27 cellular contexts compared by ENCODE assay signal in the genomic region with DNA sequence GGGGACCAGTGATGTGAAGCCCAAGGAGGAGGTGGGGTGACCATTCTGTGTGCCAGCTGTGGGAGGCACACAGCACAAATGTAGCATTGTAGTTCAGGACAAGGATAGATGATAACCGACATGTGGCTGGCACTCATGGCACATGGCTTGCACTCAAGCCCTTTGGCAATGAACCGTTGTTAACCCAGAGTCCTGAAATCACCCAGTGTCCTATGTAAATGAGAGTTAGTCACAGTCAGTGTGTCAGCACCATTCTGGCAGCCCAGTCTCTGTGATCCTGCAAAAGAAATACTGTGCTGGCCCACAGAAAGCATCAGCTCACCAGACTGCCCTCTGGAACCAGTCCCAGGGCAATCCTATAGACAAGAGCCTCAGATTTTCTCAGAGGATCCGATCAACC.
"Had no signal": no experiment of that assay in that cellular context is flagged by ENCODE, and none has a peak within 500 bp of the region (broad histone marks: within the 10 kb centered on the region; RNA-seq: fewer than 3 reads in every experiment).

No MANE protein-coding gene starts in this region.

- H3K36me3 ChIP-seq: brain microvascular endothelial cell, gastroesophageal sphincter, WERI-Rb-1 had no signal

- H3K27me3 ChIP-seq: brain microvascular endothelial cell, foreskin keratinocyte, gastroesophageal sphincter had no signal

- H3K27ac ChIP-seq: brain microvascular endothelial cell, epithelial cell of prostate, foreskin keratinocyte, gastroesophageal sphincter, WERI-Rb-1 had no signal

- ATAC-seq: activated CD4-positive, CD25-positive, alpha-beta regulatory T cell treated with anti-CD3 and anti-CD28 coated beads, Interleukin-2, amount 50 U/mL, for 24 hours; activated CD8-positive, alpha-beta T cell treated with anti-CD3 and anti-CD28 coated beads for 36 hours; activated T-cell treated with anti-CD3 and anti-CD28 coated beads, Interleukin-2, amount 50 U/mL, for 4 hours; activated T-helper 17 cell treated with anti-CD3 and anti-CD28 coated beads, Interleukin-2, amount 50 U/mL, for 72 hours; foreskin keratinocyte; gastroesophageal sphincter; T-helper 17 cell had no signal

- H3K9me3 ChIP-seq: gastroesophageal sphincter had no signal

- H3K4me1 ChIP-seq: foreskin keratinocyte, gastroesophageal sphincter had no signal

- H3K4me3 ChIP-seq: gastroesophageal sphincter had no signal

- DNase-seq: activated B cell treated with CpG ODN at 0.5 μM for 24 hours; activated CD4-positive, alpha-beta T cell treated with anti-CD3 and anti-CD28 coated beads for 48 hours; activated CD4-positive, alpha-beta T cell treated with anti-CD3 and anti-CD28 coated beads, Interleukin-2, amount 50 U/mL, for 1 hour; activated CD4-positive, alpha-beta T cell treated with anti-CD3 and anti-CD28 coated beads, Interleukin-2, amount 50 U/mL, for 48 hours; activated CD8-positive, alpha-beta memory T cell treated with anti-CD3 and anti-CD28 coated beads for 24 hours; activated CD8-positive, alpha-beta T cell treated with anti-CD3 and anti-CD28 coated beads for 36 hours; activated effector memory CD4-positive, alpha-beta T cell treated with Interleukin-2 at 50 U/mL for 16 hours; activated gamma-delta T cell treated with Interleukin-2 at 50 U/mL for 16 hours; activated naive CD4-positive, alpha-beta T cell treated with anti-CD3 and anti-CD28 coated beads, Interleukin-2, amount 50 U/mL, for 16 hours; activated naive CD4-positive, alpha-beta T cell treated with Interleukin-2 at 50 U/mL for 16 hours; activated T-cell treated with anti-CD3 and anti-CD28 coated beads, Interleukin-2, amount 50 U/mL, for 4 hours; amniotic stem cell; anterior cingulate cortex; brain microvascular endothelial cell; caudate nucleus; cortex of kidney; dermis blood vessel endothelial cell; effector CD4-positive, alpha-beta T cell; foreskin keratinocyte; T-helper 1 cell; T-helper 17 cell; T1000; WERI-Rb-1 had no signal
